23 cellular contexts compared by ENCODE assay signal in genomic region chr4:139768366-139768765, GRCh38.
"Had no signal": no experiment of that assay in that cellular context is flagged by ENCODE, and none has a peak within 500 bp of the region (broad histone marks: within the 10 kb centered on the region; RNA-seq: fewer than 3 reads in every experiment).

No MANE protein-coding gene starts in this region.

- H3K9me3 ChIP-seq: gastroesophageal sphincter, pancreas, tibial nerve had no signal

- H3K27ac Mint-ChIP-seq: activated CD4-positive, alpha-beta memory T cell treated with anti-CD3 and anti-CD28 coated beads for 36 hours; dendritic cell treated with granulocyte-macrophage colony-stimulating factor and Interleukin-4, amounts not matched to agents 40 ng/mL and 50 ng/mL, for 4 days; nephron had no signal

- DNase-seq: activated CD4-positive, alpha-beta memory T cell treated with anti-CD3 and anti-CD28 coated beads for 36 hours; activated CD4-positive, alpha-beta T cell treated with anti-CD3 and anti-CD28 coated beads for 4 hours; activated CD8-positive, alpha-beta memory T cell treated with anti-CD3 and anti-CD28 coated beads, Interleukin-2, amount 50 U/mL, for 4 hours; activated gamma-delta T cell; activated naive CD4-positive, alpha-beta T cell treated with anti-CD3 and anti-CD28 coated beads, Interleukin-2, amount 50 U/mL, for 16 hours; activated T-cell treated with anti-CD3 and anti-CD28 coated beads, Interleukin-2, amount 50 U/mL, for 1 hour; amniotic stem cell; islet precursor cell; mammary epithelial cell; nucleus accumbens; pancreas; right cardiac atrium; stimulated activated CD4-positive, alpha-beta T cell treated with anti-CD3 and anti-CD28 coated beads, Interleukin-15, amount 100 ng/mL, for 24 hours; stimulated activated CD4-positive, alpha-beta T cell treated with anti-CD3 and anti-CD28 coated beads, Interleukin-2, amount 100 ng/mL, for 24 hours; stimulated activated naive CD4-positive, alpha-beta T cell had no signal

- H3K27ac ChIP-seq: epithelial cell of prostate, gastroesophageal sphincter, hepatocyte, pancreas, tibial nerve had no signal

- FAIRE-seq: astrocyte, pancreas had no signal

- ATAC-seq: gastroesophageal sphincter, right cardiac atrium had no signal

- H3K36me3 Mint-ChIP-seq: activated CD4-positive, alpha-beta memory T cell treated with anti-CD3 and anti-CD28 coated beads for 36 hours had no signal

- H3K9me3 Mint-ChIP-seq: activated CD4-positive, alpha-beta memory T cell treated with anti-CD3 and anti-CD28 coated beads for 36 hours; central memory CD8-positive, alpha-beta T cell; dendritic cell treated with granulocyte-macrophage colony-stimulating factor and Interleukin-4, amounts not matched to agents 40 ng/mL and 50 ng/mL, for 4 days; nephron had no signal

- H3K27me3 Mint-ChIP-seq: activated CD4-positive, alpha-beta memory T cell treated with anti-CD3 and anti-CD28 coated beads for 36 hours; central memory CD8-positive, alpha-beta T cell had no signal

- H3K4me3 ChIP-seq: gastroesophageal sphincter, hepatocyte, pancreas, tibial nerve had no signal

- H3K4me2 ChIP-seq: hepatocyte had no signal

- H3K4me3 Mint-ChIP-seq: activated CD4-positive, alpha-beta memory T cell treated with anti-CD3 and anti-CD28 coated beads for 36 hours; central memory CD8-positive, alpha-beta T cell; dendritic cell treated with granulocyte-macrophage colony-stimulating factor and Interleukin-4, amounts not matched to agents 40 ng/mL and 50 ng/mL, for 4 days; nephron had no signal

- H3K27me3 ChIP-seq: gastroesophageal sphincter, hepatocyte, pancreas, tibial nerve had no signal

- H2AFZ ChIP-seq: hepatocyte had no signal

- H3K79me2 ChIP-seq: hepatocyte had no signal

- H3K36me3 ChIP-seq: gastroesophageal sphincter, pancreas, tibial nerve had no signal

- H3K4me1 Mint-ChIP-seq: central memory CD8-positive, alpha-beta T cell had no signal
